Comparison of ENCODE assay signal across 29 cellular contexts in the genomic region with DNA sequence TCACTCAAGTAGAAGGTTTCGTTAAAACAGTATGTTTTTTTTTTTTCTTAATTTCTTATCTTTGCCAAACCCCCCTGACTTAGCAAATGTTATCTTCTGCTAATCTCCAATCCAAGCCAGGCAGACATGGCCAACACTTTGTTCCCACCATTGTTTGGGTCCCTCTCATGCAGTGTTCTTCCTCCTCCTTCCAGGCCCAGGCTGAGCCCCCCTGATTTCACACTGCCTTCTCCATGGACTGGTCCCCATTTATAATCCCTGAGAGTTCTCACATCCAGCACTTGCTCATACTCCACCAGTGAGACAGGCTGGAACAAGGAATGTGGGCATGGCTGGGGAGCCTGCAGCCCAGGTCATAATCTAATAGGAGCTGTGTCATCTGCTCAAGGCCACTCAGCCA.
"Had no signal": no experiment of that assay in that cellular context is flagged by ENCODE, and none has a peak within 500 bp of the region (broad histone marks: within the 10 kb centered on the region; RNA-seq: fewer than 3 reads in every experiment).

No MANE protein-coding gene starts in this region.

- H3K27ac ChIP-seq: body of pancreas, cardiac muscle cell, colonic mucosa, parathyroid adenoma, psoas muscle, right atrium auricular region, stomach, thyroid gland, upper lobe of right lung had no signal

- H3K36me3 ChIP-seq: cardiac muscle cell, colonic mucosa, right atrium auricular region, stomach, thyroid gland, upper lobe of right lung had no signal

- H3K4me3 ChIP-seq: body of pancreas, cardiac muscle cell, colonic mucosa, psoas muscle, right atrium auricular region, stomach, thyroid gland, upper lobe of right lung had no signal

- H3K9ac ChIP-seq: parathyroid adenoma had no signal

- DNase-seq: activated B cell treated with CpG ODN at 0.5 μM for 24 hours; activated CD4-positive, alpha-beta T cell treated with anti-CD3 and anti-CD28 coated beads for 4 hours; activated CD4-positive, alpha-beta T cell treated with anti-CD3 and anti-CD28 coated beads, Interleukin-2, amount 50 U/mL, for 48 hours; activated CD8-positive, alpha-beta memory T cell treated with anti-CD3 and anti-CD28 coated beads for 24 hours; activated effector memory CD4-positive, alpha-beta T cell treated with Interleukin-2 at 50 U/mL for 16 hours; activated naive CD4-positive, alpha-beta T cell treated with Interleukin-2 at 50 U/mL for 16 hours; body of pancreas; cerebellar nuclear complex; colonic mucosa; effector CD8-positive, alpha-beta T cell; erythroblast; hippocampal formation; left colon; mammary epithelial cell; naive thymus-derived CD8-positive, alpha-beta T cell; occipital lobe; psoas muscle; stimulated activated CD4-positive, alpha-beta T cell treated with anti-CD3 and anti-CD28 coated beads, Interleukin-15, amount 100 ng/mL, for 24 hours; stimulated activated CD4-positive, alpha-beta T cell treated with anti-CD3 and anti-CD28 coated beads, Interleukin-2, amount 100 ng/mL, for 24 hours; stimulated activated naive B cell treated with anti-CD40 and anti-IgM and Interleukin-4, amounts not matched to agents 10 μg/mL and 1 μg/mL and 100 μg/mL, for 72 hours; stomach; T-helper 17 cell; T1000; thyroid gland; upper lobe of right lung had no signal

- ATAC-seq: body of pancreas; left colon; naive thymus-derived CD8-positive, alpha-beta T cell; psoas muscle; stimulated activated naive B cell treated with anti-CD40 and anti-IgM and Interleukin-4, amounts not matched to agents 10 μg/mL and 1 μg/mL and 100 μg/mL, for 72 hours; T-helper 17 cell; upper lobe of right lung had no signal

- H3K9me3 ChIP-seq: body of pancreas, colonic mucosa, psoas muscle, right atrium auricular region, stomach, thyroid gland, upper lobe of right lung had no signal

- FAIRE-seq: keratinocyte had no signal
